Comparison of ENCODE assay signal across 12 cellular contexts in the genomic region with DNA sequence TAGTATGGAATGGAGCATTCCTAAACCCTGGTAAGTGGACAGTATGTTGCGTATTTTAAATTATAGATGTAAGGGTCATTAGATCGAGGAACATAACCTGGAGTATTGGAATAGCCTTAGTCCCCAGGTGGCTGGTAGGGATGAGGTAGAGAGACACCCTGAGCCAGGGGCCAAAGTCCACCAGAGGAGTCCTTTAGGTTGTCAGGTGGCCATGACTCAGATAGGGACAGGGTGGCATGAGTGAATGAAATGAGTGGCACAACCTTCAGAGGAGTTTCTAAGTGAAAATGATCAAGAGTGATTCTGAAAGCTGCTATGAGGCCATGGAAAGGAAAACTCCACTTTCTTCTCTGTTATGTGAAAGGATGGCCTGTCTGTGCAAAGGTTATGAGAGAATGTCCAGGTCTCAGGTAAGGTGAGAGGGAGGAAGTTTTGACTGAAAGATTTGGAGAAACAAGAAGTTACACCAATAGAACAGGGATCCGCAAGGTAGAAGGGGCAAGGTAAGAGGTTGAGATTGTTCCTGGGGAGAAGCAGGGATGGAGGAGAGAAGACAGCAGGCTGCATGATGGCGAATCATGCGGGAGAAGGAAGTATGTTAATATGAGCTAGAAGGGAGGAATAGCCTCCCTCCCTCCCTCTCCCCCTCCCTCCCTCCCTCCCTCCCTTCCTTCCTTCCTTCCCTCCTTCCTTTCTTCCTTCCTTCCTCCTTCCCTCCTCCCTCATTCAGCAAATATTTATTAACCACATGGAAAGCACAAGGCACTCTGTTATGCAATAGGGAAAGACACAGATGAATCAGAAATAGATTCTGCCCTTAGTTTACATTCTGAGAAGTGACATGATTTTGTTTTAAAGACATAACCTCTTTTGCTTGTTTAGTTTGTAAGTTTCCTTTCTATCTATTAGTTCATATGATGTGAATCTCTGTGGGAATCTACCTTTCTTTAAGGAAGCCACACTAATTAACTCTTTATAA. TPM values are rescaled to one million over a fixed set of nuclear protein-coding genes. Genes with fewer than 3 reads are reported as not detected.
A peak's percentile ranks its signal among the peaks of the same experiment; 100 is the strongest.
DNase-seq lines count a peak whose midpoint lies in the region; ATAC-seq, FAIRE-seq and TF ChIP-seq lines count a peak whose summit lies in the region.
"Had no signal": no experiment of that assay in that cellular context is flagged by ENCODE, and none has a peak within 500 bp of the region (broad histone marks: within the 10 kb centered on the region; RNA-seq: fewer than 3 reads in every experiment).

No MANE protein-coding gene starts in this region.

- in situ Hi-C loops in G401 (cut with HindIII; ENCODE audit: low sequenced_read_pairs), result no loop called here

- peak overlapping the region in 15 of 21 experiments; percentile 7 to 64 (median 42) for H3K27ac ChIP-seq in skin epidermis

- no peak for FAIRE-seq in GM12891 (lab: Jason Lieb, UNC)

- peaks cover 21% of the 10 kb centered on the region for H3K27me3 Mint-ChIP-seq in activated T-helper 17 cell treated with anti-CD3 and anti-CD28 coated beads, Interleukin-2, amount 50 U/mL, for 72 hours

- peak; percentile 35 to 72 for DNase-seq in foreskin fibroblast
- no peak for DNase-seq in ecto neural progenitor cell (ENCODE audit: low spot score)
- no peak for DNase-seq in GM12891 (ENCODE audit: insufficient read length, low spot score)
- DNase-seq in G401 (ENCODE audit: low spot score), result no peak
- DNase-seq: activated CD4-positive, alpha-beta T cell treated with anti-CD3 and anti-CD28 coated beads for 1 hour; central memory CD4-positive, alpha-beta T cell; H9; NCI-H1694 treated with DMSO at 0.1 percent for 48 hours had no signal

- H3K4me3 ChIP-seq in foreskin fibroblast (ENCODE audit: low read depth in 1 of 2, low read length in 2 of 2) (no peak overlapping the region), skin epidermis (no peak overlapping the region)

- TF ChIP-seq POLR2A in GM12891 (IDR thresholded peaks at IDR 0.05; ENCODE audit: low read depth, low read length), result no peak

- ATAC-seq in GM19463 (IDR thresholded peaks at IDR 0.05; ENCODE audit: unreplicated experiment), result peak; percentile 76
- peak; percentile 34 for ATAC-seq in activated T-helper 17 cell treated with anti-CD3 and anti-CD28 coated beads, Interleukin-2, amount 50 U/mL, for 72 hours (replicated peaks)
- no peak for ATAC-seq in activated CD4-positive, CD25-positive, alpha-beta regulatory T cell treated with anti-CD3 and anti-CD28 coated beads, Interleukin-2, amount 50 U/mL, for 24 hours

- TF ChIP-seq CTCF in foreskin fibroblast (IDR thresholded peaks at IDR 0.05; ENCODE audit: low read depth, low read length), result no peak

- no peak overlapping the region for H3K4me3 Mint-ChIP-seq in activated T-helper 17 cell treated with anti-CD3 and anti-CD28 coated beads, Interleukin-2, amount 50 U/mL, for 72 hours
- H3K4me3 Mint-ChIP-seq: H9 had no signal

- no peaks in the 10 kb centered on the region for H3K36me3 Mint-ChIP-seq in activated T-helper 17 cell treated with anti-CD3 and anti-CD28 coated beads, Interleukin-2, amount 50 U/mL, for 72 hours (ENCODE audit: low read depth)

- H3K9me3 Mint-ChIP-seq in activated T-helper 17 cell treated with anti-CD3 and anti-CD28 coated beads, Interleukin-2, amount 50 U/mL, for 72 hours, result no peaks in the 10 kb centered on the region
- H3K9me3 Mint-ChIP-seq: H9 had no signal

- no peak overlapping the region for H3K27ac Mint-ChIP-seq in activated T-helper 17 cell treated with anti-CD3 and anti-CD28 coated beads, Interleukin-2, amount 50 U/mL, for 72 hours
- H3K27ac Mint-ChIP-seq: H9 had no signal

- H3K4me1 Mint-ChIP-seq in activated T-helper 17 cell treated with anti-CD3 and anti-CD28 coated beads, Interleukin-2, amount 50 U/mL, for 72 hours, result no peaks in the 10 kb centered on the region
- H3K4me1 Mint-ChIP-seq: H9 had no signal

TF ChIP-seq in GM12891, 5 proteins besides CTCF, POLR2A, EP300 and RAD21:
- TF ChIP-seq POLR2AphosphoS5 (IDR thresholded peaks at IDR 0.05; ENCODE audit: low read depth, low read length) (no peak), PAX5 (IDR thresholded peaks at IDR 0.05; ENCODE audit: insufficient read depth, low read length, severe bottlenecking) (no peak), SPI1 (IDR thresholded peaks at IDR 0.05; ENCODE audit: low read depth, low read length) (no peak), POU2F2 (IDR thresholded peaks at IDR 0.05; ENCODE audit: low read depth, low read length) (no peak), TAF1 (IDR thresholded peaks at IDR 0.05; ENCODE audit: low read depth, low read length) (no peak)

RNA-seq across cellular contexts. Expression of a gene that starts 14.0 kb away (rescaled TPM):
- 10 to 100 TPM; 12.9 to 17.4 TPM for total RNA-seq in activated T-helper 17 cell treated with anti-CD3 and anti-CD28 coated beads, Interleukin-2, amount 50 U/mL, for 72 hours
- polyA plus RNA-seq in GM12891 (2012; ENCODE audit: low read depth, missing spikeins), result 4.7 TPM
- total RNA-seq in G401 (2014; rRNA removed; shearing (Covaris generic)), result not detected in 2 replicates

RNA-seq across cellular contexts. Expression of a gene that starts 14.1 kb away (rescaled TPM):
- total RNA-seq in activated T-helper 17 cell treated with anti-CD3 and anti-CD28 coated beads, Interleukin-2, amount 50 U/mL, for 72 hours, result under 1 TPM in 1 of 2 donors, not detected in 1; 0.66 TPM
- 28.6 TPM for polyA plus RNA-seq in GM12891 (2012; ENCODE audit: low read depth, missing spikeins)
- 41.4 and 45.5 TPM in 2 replicates for total RNA-seq in G401 (2014; rRNA removed; shearing (Covaris generic))

RNA-seq across cellular contexts. Expression of a gene that starts 19.0 kb away (rescaled TPM):
- total RNA-seq in activated T-helper 17 cell treated with anti-CD3 and anti-CD28 coated beads, Interleukin-2, amount 50 U/mL, for 72 hours, result 10 to 100 TPM in 1 of 2 donors, 1 to 10 TPM in 1; 2.3 to 10.5 TPM
- polyA plus RNA-seq in GM12891 (2012; ENCODE audit: low read depth, missing spikeins), result 0.30 TPM
- total RNA-seq in G401 (2014; rRNA removed; shearing (Covaris generic)), result not detected in 2 replicates

RNA-seq across cellular contexts. Expression of a gene that starts 42.5 kb away (rescaled TPM):
- 10 to 100 TPM; 11.6 to 21.4 TPM for total RNA-seq in activated T-helper 17 cell treated with anti-CD3 and anti-CD28 coated beads, Interleukin-2, amount 50 U/mL, for 72 hours
- 5.5 TPM for polyA plus RNA-seq in GM12891 (2012; ENCODE audit: low read depth, missing spikeins)
- 1.6 and 5.7 TPM in 2 replicates for total RNA-seq in G401 (2014; rRNA removed; shearing (Covaris generic))

RNA-seq across cellular contexts. Expression of a gene that starts 43.9 kb away (rescaled TPM):
- total RNA-seq in activated T-helper 17 cell treated with anti-CD3 and anti-CD28 coated beads, Interleukin-2, amount 50 U/mL, for 72 hours, result 10 to 100 TPM in 1 of 2 donors, 1 to 10 TPM in 1; 8.7 to 13.5 TPM
- polyA plus RNA-seq in GM12891 (2012; ENCODE audit: low read depth, missing spikeins), result 2.9 TPM
- total RNA-seq in G401 (2014; rRNA removed; shearing (Covaris generic)), result 1.8 and 5.4 TPM in 2 replicates

Comparison
In these comparisons a context has a peak if more than half of its experiments do, and no peak if none do; other contexts are left out.
1. ATAC-seq: peak in GM19463 (single experiment) and activated T-helper 17 cell treated with anti-CD3 and anti-CD28 coated beads, Interleukin-2, amount 50 U/mL, for 72 hours (single experiment); none in activated CD4-positive, CD25-positive, alpha-beta regulatory T cell treated with anti-CD3 and anti-CD28 coated beads, Interleukin-2, amount 50 U/mL, for 24 hours (0 of 2).
2. DNase-seq: peak in foreskin fibroblast (2 of 2); none in ecto neural progenitor cell (single experiment), GM12891 (single experiment) and G401 (single experiment).
3. RNA of a gene that starts 14.0 kb away (total RNA-seq): 12.9 to 17.4 TPM in activated T-helper 17 cell treated with anti-CD3 and anti-CD28 coated beads, Interleukin-2, amount 50 U/mL, for 72 hours; not detected in G401; every median in the first group is over 10 times any median in the second.
4. RNA of a gene that starts 14.1 kb away (total RNA-seq): 41.4 to 45.5 TPM in G401; 0.66 TPM in activated T-helper 17 cell treated with anti-CD3 and anti-CD28 coated beads, Interleukin-2, amount 50 U/mL, for 72 hours; every median in the first group is over 10 times any median in the second.